ENCODE assay signal across 1 cellular context in genomic region chr7:76565001-76565400, GRCh38. TPM values are rescaled to one million over a fixed set of nuclear protein-coding genes. Genes with fewer than 3 reads are reported as not detected.
"Had no signal": no experiment of that assay in that cellular context is flagged by ENCODE, and none has a peak within 500 bp of the region (broad histone marks: within the 10 kb centered on the region; RNA-seq: fewer than 3 reads in every experiment).

No MANE protein-coding gene starts in this region.

RNA-seq across cellular contexts. Expression of gene SPDYE16, which starts 21.9 kb away (rescaled TPM):
- total RNA-seq: G401 had no signal
